In genomic region chr1:241605146-241605805, GRCh38 we compare ENCODE assay signal across 12 cellular contexts. TPM values are rescaled to one million over a fixed set of nuclear protein-coding genes. Genes with fewer than 3 reads are reported as not detected.
DNase-seq lines count a peak whose midpoint lies in the region; ATAC-seq and TF ChIP-seq lines count a peak whose summit lies in the region.
"Had no signal": no experiment of that assay in that cellular context is flagged by ENCODE, and none has a peak within 500 bp of the region (broad histone marks: within the 10 kb centered on the region; RNA-seq: fewer than 3 reads in every experiment).

No MANE protein-coding gene starts in this region.

- TF ChIP-seq CTCF in GM06990 (IDR thresholded peaks at IDR 0.05; ENCODE audit: insufficient read depth, low read length, poor library complexity, severe bottlenecking), result peak; percentile 15
- TF ChIP-seq CTCF in Loucy (conservative IDR thresholded peaks at IDR 0.05; ENCODE audit: low read length), result peak; percentile 54
- TF ChIP-seq CTCF in astrocyte of the spinal cord (IDR thresholded peaks at IDR 0.05; ENCODE audit: low read depth, low read length), result peak; percentile 41
- peak; percentile 17 for TF ChIP-seq CTCF in liver (IDR thresholded peaks at IDR 0.05; ENCODE audit: low read depth, low read length, missing input control)

- H3K9me3 ChIP-seq in Loucy (ENCODE audit: insufficient read depth, low read depth, low read length) (no peaks in the 10 kb centered on the region), liver (ENCODE audit: control insufficient read depth in 4 of 4, low read length in 3 of 4) (no peaks in the 10 kb centered on the region)
- H3K9me3 ChIP-seq: vagina had no signal

- H3K4me3 ChIP-seq in GM06990 (replicated peaks; ENCODE audit: low read depth, low read length) (no peak overlapping the region), Loucy (ENCODE audit: low read length, poor library complexity, severe bottlenecking) (no peak overlapping the region), astrocyte of the spinal cord (ENCODE audit: low read depth, low read length) (no peak overlapping the region), liver (ENCODE audit: low read depth in 1 of 3, low read length in 3 of 3) (no peak overlapping the region)
- H3K4me3 ChIP-seq: vagina had no signal

- TF ChIP-seq RAD21 in liver (IDR thresholded peaks at IDR 0.05), result peak in 1 of 2 donors; percentile 60

- no peaks in the 10 kb centered on the region for H3K79me2 ChIP-seq in Loucy (ENCODE audit: insufficient read depth, low read length)

- H3K36me3 ChIP-seq in GM06990 (ENCODE audit: control insufficient read depth, insufficient read depth, low read length) (no peaks in the 10 kb centered on the region), Loucy (ENCODE audit: insufficient read depth, low read length) (no peaks in the 10 kb centered on the region), liver (ENCODE audit: control insufficient read depth in 4 of 4, insufficient read depth in 3 of 4, low read depth in 1 of 4, low read length in 3 of 4) (peaks cover 0 to 8% (median 0%) of the 10 kb centered on the region in 4 donors)
- H3K36me3 ChIP-seq: vagina had no signal

- H3K9me2 ChIP-seq in Loucy (replicated peaks; ENCODE audit: low read depth, low read length), result no peaks in the 10 kb centered on the region

- H3K27me3 ChIP-seq in GM06990 (replicated peaks; ENCODE audit: control insufficient read depth, insufficient read depth, low read length), result no peaks in the 10 kb centered on the region
- no peaks in the 10 kb centered on the region for H3K27me3 ChIP-seq in Loucy (ENCODE audit: insufficient read depth, low read length, poor library complexity, severe bottlenecking)
- no peaks in the 10 kb centered on the region for H3K27me3 ChIP-seq in liver (ENCODE audit: control insufficient read depth in 4 of 4, insufficient read depth in 4 of 4, low read length in 3 of 4)
- H3K27me3 ChIP-seq: vagina had no signal

- H3K4me1 ChIP-seq in Loucy (ENCODE audit: insufficient read depth, low read length, poor library complexity, severe bottlenecking), result no peaks in the 10 kb centered on the region
- H3K4me1 ChIP-seq in liver (ENCODE audit: control insufficient read depth in 4 of 4, insufficient read depth in 4 of 4, low read length in 3 of 4), result peaks cover 2 to 10% (median 8%) of the 10 kb centered on the region in 4 donors
- H3K4me1 ChIP-seq: vagina had no signal

- H3K9ac ChIP-seq in Loucy (ENCODE audit: low read depth, low read length, poor library complexity, severe bottlenecking), result no peak overlapping the region
- H3K9ac ChIP-seq in liver (ENCODE audit: low read depth in 1 of 2, low read length in 2 of 2), result no peak overlapping the region

- in situ Hi-C loops in astrocyte of the spinal cord (cut with HindIII; ENCODE audit: low sequenced_read_pairs), result no loop called here

- 81% methylated on average over 9 of the region's 9 CpGs for WGBS in liver

- no peak overlapping the region for H3K4me2 ChIP-seq in Loucy (ENCODE audit: low read depth, low read length, poor library complexity, severe bottlenecking)

- no peaks in the 10 kb centered on the region for H3F3A ChIP-seq in Loucy (ENCODE audit: low read depth)

- no peak overlapping the region for H2AFZ ChIP-seq in Loucy (ENCODE audit: low read length)

- no peak for ATAC-seq in HG03469 (IDR thresholded peaks at IDR 0.05; ENCODE audit: unreplicated experiment)
- ATAC-seq: naive thymus-derived CD8-positive, alpha-beta T cell had no signal

- DNase-seq in GM06990 (ENCODE audit: extremely low read depth, insufficient read length) (no peak), astrocyte of the spinal cord (ENCODE audit: low read depth, low spot score) (no peak), retina (no peak), inferior parietal cortex (ENCODE audit: extremely low spot score) (no peak), DMS153 treated with DMSO at 0.1 percent for 48 hours (lab: John Stamatoyannopoulos, UW; ENCODE audit: unreplicated experiment) (no peak)
- DNase-seq: naive thymus-derived CD8-positive, alpha-beta T cell; NCI-H524 treated with DMSO at 0.1 percent for 48 hours had no signal

- no peak overlapping the region for H3K27ac ChIP-seq in liver (ENCODE audit: low read depth in 1 of 2, low read length in 2 of 2)

- H4K20me1 ChIP-seq in Loucy (ENCODE audit: insufficient read depth, low read length, poor library complexity, severe bottlenecking), result no peaks in the 10 kb centered on the region

TF ChIP-seq in liver, 16 proteins besides CTCF, POLR2A, EP300 and RAD21:
- TF ChIP-seq REST (IDR thresholded peaks at IDR 0.05) (no peak), YY1 (IDR thresholded peaks at IDR 0.05) (no peak), GABPA (IDR thresholded peaks at IDR 0.05 in 1 of 2, conservative IDR thresholded peaks at IDR 0.05 in 1 of 2) (no peak), ZBTB33 (IDR thresholded peaks at IDR 0.05) (no peak), FOXA2 (IDR thresholded peaks at IDR 0.05) (no peak), HNF4A (conservative IDR thresholded peaks at IDR 0.05) (no peak), ATF3 (IDR thresholded peaks at IDR 0.05) (no peak), FOXA1 (IDR thresholded peaks at IDR 0.05) (no peak), NR2F2 (IDR thresholded peaks at IDR 0.05) (no peak), MAX (IDR thresholded peaks at IDR 0.05) (no peak), TAF1 (conservative IDR thresholded peaks at IDR 0.05) (no peak), EGR1 (IDR thresholded peaks at IDR 0.05; ENCODE audit: low read depth in 2 of 2) (no peak), SP1 (IDR thresholded peaks at IDR 0.05) (no peak)

RNA-seq across cellular contexts. Expression of gene CHML, which starts 34.9 kb away (rescaled TPM):
- total RNA-seq in liver, result 1 to 10 TPM; 5.6 to 8.1 TPM
- 1 to 10 TPM in 1 of 2 donors, under 1 TPM in 1; 0.53 to 1.0 TPM for polyA plus RNA-seq in liver

RNA-seq across cellular contexts. Expression of gene OPN3, which starts 34.9 kb away (rescaled TPM):
- total RNA-seq in liver, result 10 to 100 TPM; 17.7 to 19.1 TPM
- polyA plus RNA-seq in liver, result 10 to 100 TPM; 11.3 to 13.3 TPM

RNA-seq across cellular contexts. Expression of gene WDR64, which starts 46.8 kb away (rescaled TPM):
- under 1 TPM; 0.08 to 0.70 TPM for total RNA-seq in liver
- polyA plus RNA-seq in liver, result under 1 TPM; 0.02 to 0.26 TPM
- total RNA-seq: frontal cortex, vagina had no signal
